ENCODE assay signal across 8 cellular contexts in the genomic region with DNA sequence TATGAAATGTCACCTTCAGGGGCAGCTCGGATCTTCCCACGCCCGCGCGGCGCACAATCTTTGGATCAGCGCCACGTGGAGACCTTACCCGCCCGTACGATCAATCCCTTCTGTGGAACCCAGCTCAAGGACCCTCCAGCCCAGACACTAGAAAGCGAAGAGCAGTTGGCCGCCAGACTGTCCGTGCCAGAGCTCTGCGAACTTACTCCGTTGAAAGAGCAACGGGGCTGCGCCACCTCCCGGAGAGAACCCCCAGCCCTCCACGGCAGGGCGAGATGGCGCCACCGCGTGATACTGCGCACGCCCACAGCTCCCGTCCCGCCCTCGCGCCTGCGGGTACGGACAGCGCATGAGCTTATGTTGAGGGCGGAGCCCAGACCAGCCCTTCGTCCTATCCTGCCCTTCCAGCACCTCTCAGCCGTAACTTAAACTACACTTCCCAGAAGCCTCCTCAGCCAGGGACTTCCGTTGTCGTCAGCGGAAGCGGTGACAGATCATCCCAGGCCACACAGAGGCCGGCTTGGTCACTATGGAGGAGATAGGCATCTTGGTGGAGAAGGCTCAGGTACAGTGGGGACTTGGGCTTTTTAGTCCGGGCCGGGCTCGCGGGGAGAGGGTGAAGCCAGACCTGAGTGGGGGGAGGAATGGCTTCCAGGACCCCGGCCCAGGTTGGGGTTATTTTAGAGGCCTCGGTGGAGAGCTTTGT. TPM values are rescaled to one million over a fixed set of nuclear protein-coding genes. Genes with fewer than 3 reads are reported as not detected.
DNase-seq lines count a peak whose midpoint lies in the region; ATAC-seq lines count a peak whose summit lies in the region.

A gene (plus strand): TSS at position 492 of the 706 bp plus-strand sequence. CDS start 38 bp downstream, at position 530.

- no peaks in the 10 kb centered on the region for H3K9me3 ChIP-seq in effector memory CD4-positive, alpha-beta T cell (ENCODE audit: control insufficient read depth, low read length)

- H3K27me3 ChIP-seq in effector memory CD4-positive, alpha-beta T cell (replicated peaks; ENCODE audit: control insufficient read depth, insufficient read depth, low read length, poor library complexity, severe bottlenecking): no peaks in the 10 kb centered on the region

- peak within 1 kb of the TSS; percentile 94 for H3K27ac ChIP-seq in effector memory CD4-positive, alpha-beta T cell (ENCODE audit: insufficient read depth, low read length, poor library complexity, severe bottlenecking)

- POLR2A ChIA-PET in activated CD8-positive, alpha-beta memory T cell treated with anti-CD3 and anti-CD28 coated beads for 36 hours (lab: Charles Lee): interaction anchor here (1.0 to 2.5 kb wide), 12 partner anchors 8 to 179 kb away, joined by 3 to 28 read pairs (median 6); a partner anchor contains a TSS

- peak within 1 kb of the TSS; percentile 80 for H3K4me3 ChIP-seq in effector memory CD4-positive, alpha-beta T cell (ENCODE audit: insufficient read depth, low read depth, low read length, poor library complexity, severe bottlenecking)

- ATAC-seq in GM19467 (IDR thresholded peaks at IDR 0.05; ENCODE audit: unreplicated experiment): peak; percentile 93

- H3K4me1 ChIP-seq in effector memory CD4-positive, alpha-beta T cell (ENCODE audit: control insufficient read depth, insufficient read depth, low read length, poor library complexity, severe bottlenecking): peaks cover 27% of the 10 kb centered on the region

- H3K36me3 ChIP-seq in effector memory CD4-positive, alpha-beta T cell (ENCODE audit: control insufficient read depth, insufficient read depth, low read length): peaks cover 26% of the 10 kb centered on the region

- DNase-seq in CMK (ENCODE audit: low read depth) (peak; percentile 99), HS-5 (ENCODE audit: low read depth) (peak; percentile 94), medulla oblongata (ENCODE audit: extremely low spot score) (peak; percentile 100)
- peak; percentile 99 for DNase-seq in NK-92 treated with Interleukin-12 subunit alpha and Interleukin-12 subunit beta, amount 100 ng/mL, for 24 hours (lab: John Stamatoyannopoulos, UW)
- peak; percentile 97 to 98 (median 98) for DNase-seq in effector memory CD4-positive, alpha-beta T cell
- peak; percentile 98 for DNase-seq in stimulated activated CD8-positive, alpha-beta memory T cell treated with anti-CD3 and anti-CD28 coated beads, Interleukin-12 subunit alpha, Interleukin-12 subunit beta, amount 100 ng/mL, for 24 hours (ENCODE audit: extremely low read depth)

- CTCF ChIA-PET in activated CD8-positive, alpha-beta memory T cell treated with anti-CD3 and anti-CD28 coated beads for 36 hours (lab: Charles Lee): interaction anchor here (0.6 to 2.6 kb wide), 21 partner anchors 9 to 298 kb away, joined by 3 to 18 read pairs (median 4); a partner anchor contains a TSS

RNA-seq across cellular contexts. Expression of the gene that starts here (rescaled TPM):
- 100 to 1,000 TPM; 159 to 170 TPM for total RNA-seq in activated CD8-positive, alpha-beta memory T cell treated with anti-CD3 and anti-CD28 coated beads for 36 hours

Comparison
In these comparisons a context has a peak if more than half of its experiments do, and no peak if none do; other contexts are left out.
1. Peak in every context shown above with its lines: DNase-seq, ATAC-seq, H3K4me3 ChIP-seq and H3K27ac ChIP-seq.